Comparison of ENCODE assay signal across 1 cellular context in genomic region chr17:73187203-73187769, GRCh38.
A peak's percentile ranks its signal among the peaks of the same experiment; 100 is the strongest.
TF ChIP-seq lines count a peak whose summit lies in the region.

No MANE protein-coding gene starts in this region.

TF ChIP-seq in HepG2, 621 proteins besides CTCF, POLR2A, EP300 and RAD21 (continued from another document and continues in another):
- TF ChIP-seq, protein P1, sequence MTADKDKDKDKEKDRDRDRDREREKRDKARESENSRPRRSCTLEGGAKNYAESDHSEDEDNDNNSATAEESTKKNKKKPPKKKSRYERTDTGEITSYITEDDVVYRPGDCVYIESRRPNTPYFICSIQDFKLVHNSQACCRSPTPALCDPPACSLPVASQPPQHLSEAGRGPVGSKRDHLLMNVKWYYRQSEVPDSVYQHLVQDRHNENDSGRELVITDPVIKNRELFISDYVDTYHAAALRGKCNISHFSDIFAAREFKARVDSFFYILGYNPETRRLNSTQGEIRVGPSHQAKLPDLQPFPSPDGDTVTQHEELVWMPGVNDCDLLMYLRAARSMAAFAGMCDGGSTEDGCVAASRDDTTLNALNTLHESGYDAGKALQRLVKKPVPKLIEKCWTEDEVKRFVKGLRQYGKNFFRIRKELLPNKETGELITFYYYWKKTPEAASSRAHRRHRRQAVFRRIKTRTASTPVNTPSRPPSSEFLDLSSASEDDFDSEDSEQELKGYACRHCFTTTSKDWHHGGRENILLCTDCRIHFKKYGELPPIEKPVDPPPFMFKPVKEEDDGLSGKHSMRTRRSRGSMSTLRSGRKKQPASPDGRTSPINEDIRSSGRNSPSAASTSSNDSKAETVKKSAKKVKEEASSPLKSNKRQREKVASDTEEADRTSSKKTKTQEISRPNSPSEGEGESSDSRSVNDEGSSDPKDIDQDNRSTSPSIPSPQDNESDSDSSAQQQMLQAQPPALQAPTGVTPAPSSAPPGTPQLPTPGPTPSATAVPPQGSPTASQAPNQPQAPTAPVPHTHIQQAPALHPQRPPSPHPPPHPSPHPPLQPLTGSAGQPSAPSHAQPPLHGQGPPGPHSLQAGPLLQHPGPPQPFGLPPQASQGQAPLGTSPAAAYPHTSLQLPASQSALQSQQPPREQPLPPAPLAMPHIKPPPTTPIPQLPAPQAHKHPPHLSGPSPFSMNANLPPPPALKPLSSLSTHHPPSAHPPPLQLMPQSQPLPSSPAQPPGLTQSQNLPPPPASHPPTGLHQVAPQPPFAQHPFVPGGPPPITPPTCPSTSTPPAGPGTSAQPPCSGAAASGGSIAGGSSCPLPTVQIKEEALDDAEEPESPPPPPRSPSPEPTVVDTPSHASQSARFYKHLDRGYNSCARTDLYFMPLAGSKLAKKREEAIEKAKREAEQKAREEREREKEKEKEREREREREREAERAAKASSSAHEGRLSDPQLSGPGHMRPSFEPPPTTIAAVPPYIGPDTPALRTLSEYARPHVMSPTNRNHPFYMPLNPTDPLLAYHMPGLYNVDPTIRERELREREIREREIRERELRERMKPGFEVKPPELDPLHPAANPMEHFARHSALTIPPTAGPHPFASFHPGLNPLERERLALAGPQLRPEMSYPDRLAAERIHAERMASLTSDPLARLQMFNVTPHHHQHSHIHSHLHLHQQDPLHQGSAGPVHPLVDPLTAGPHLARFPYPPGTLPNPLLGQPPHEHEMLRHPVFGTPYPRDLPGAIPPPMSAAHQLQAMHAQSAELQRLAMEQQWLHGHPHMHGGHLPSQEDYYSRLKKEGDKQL (CRISPR knock-in tag; IDR thresholded peaks at IDR 0.05; ENCODE audit: low read depth) = peak; percentile 100
- TF ChIP-seq ATF4 (CRISPR knock-in tag; IDR thresholded peaks at IDR 0.05) (peak in 1 of 2 experiments; percentile 47; a peak in 1 of 4 replicates), CSRNP1 (CRISPR knock-in tag; IDR thresholded peaks at IDR 0.05) (peak; percentile 89), JUNB (CRISPR knock-in tag; IDR thresholded peaks at IDR 0.05; ENCODE audit: borderline replicate concordance) (peak; percentile 89; the same call in 1 of the 2 replicates), JUND (CRISPR knock-in tag; IDR thresholded peaks at IDR 0.05) (no peak; the same call in 1 of the 2 replicates), TBP (CRISPR knock-in tag; IDR thresholded peaks at IDR 0.05) (no peak), TAF15 (IDR thresholded peaks at IDR 0.05; ENCODE audit: low read depth, low read length, poor library complexity, severe bottlenecking) (no peak), PAX8 (CRISPR knock-in tag; IDR thresholded peaks at IDR 0.05; ENCODE audit: borderline replicate concordance) (no peak), U2AF2 (IDR thresholded peaks at IDR 0.05; ENCODE audit: low read depth, low read length) (no peak), ATRX (CRISPR knock-in tag; IDR thresholded peaks at IDR 0.05; ENCODE audit: borderline replicate concordance) (no peak), PAWR (CRISPR knock-in tag; IDR thresholded peaks at IDR 0.05; ENCODE audit: borderline replicate concordance) (no peak), MIER2 (CRISPR knock-in tag; IDR thresholded peaks at IDR 0.05) (peak; percentile 74), TP53 (CRISPR knock-in tag; conservative IDR thresholded peaks at IDR 0.05) (peak; percentile 69; the same call in 1 of the 2 replicates), PAF1 (CRISPR knock-in tag; IDR thresholded peaks at IDR 0.05) (no peak), CEBPB (IDR thresholded peaks at IDR 0.05; ENCODE audit: borderline replicate concordance, low read depth, low read length) (peak; percentile 21; the same call in 1 of the 2 replicates), ATF7-NPFF (CRISPR knock-in tag; IDR thresholded peaks at IDR 0.05; ENCODE audit: low read depth) (peak; percentile 39; the same call in 1 of the 2 replicates), MYC (CRISPR knock-in tag; IDR thresholded peaks at IDR 0.05; ENCODE audit: borderline replicate concordance) (peak; percentile 38; the same call in 1 of the 2 replicates), KLF12 (CRISPR knock-in tag; IDR thresholded peaks at IDR 0.05; ENCODE audit: borderline replicate concordance) (no peak; the same call in 1 of the 2 replicates), MED1 (CRISPR knock-in tag; IDR thresholded peaks at IDR 0.05) (peak; percentile 80), RORA (CRISPR knock-in tag; IDR thresholded peaks at IDR 0.05) (no peak), ATM (IDR thresholded peaks at IDR 0.05; ENCODE audit: borderline replicate concordance) (no peak), ZNF232 (CRISPR knock-in tag; IDR thresholded peaks at IDR 0.05; ENCODE audit: borderline replicate concordance) (peak; percentile 77; the same call in 1 of the 2 replicates), ZNF644 (CRISPR knock-in tag; IDR thresholded peaks at IDR 0.05; ENCODE audit: low read depth) (peak; percentile 91), ZBTB7A (CRISPR knock-in tag; IDR thresholded peaks at IDR 0.05) (no peak), HNRNPH1 (optimal IDR thresholded peaks at IDR 0.05; ENCODE audit: low read depth, low read length) (no peak), ZNF577 (CRISPR knock-in tag; IDR thresholded peaks at IDR 0.05; ENCODE audit: borderline replicate concordance, low read depth) (no peak), PHF8 (CRISPR knock-in tag; IDR thresholded peaks at IDR 0.05) (no peak), ZMAT3 (CRISPR knock-in tag; conservative IDR thresholded peaks at IDR 0.05) (no peak), SALL2 (CRISPR knock-in tag; IDR thresholded peaks at IDR 0.05) (peak; percentile 85; the same call in 1 of the 2 replicates), CENPBD1 (CRISPR knock-in tag; IDR thresholded peaks at IDR 0.05; ENCODE audit: borderline replicate concordance, low read depth) (no peak), ZMYM3 (CRISPR knock-in tag; IDR thresholded peaks at IDR 0.05) (peak; percentile 54; the same call in 1 of the 2 replicates), ZNF3 (CRISPR knock-in tag; IDR thresholded peaks at IDR 0.05) (no peak), ZNF709 (CRISPR knock-in tag; IDR thresholded peaks at IDR 0.05) (0 out of 2 replicates have a peak, but pooled peaks have one; percentile 41), ZNF615 (CRISPR knock-in tag; IDR thresholded peaks at IDR 0.05; ENCODE audit: borderline replicate concordance) (peak; percentile 40; the same call in 1 of the 2 replicates), RAD51 (IDR thresholded peaks at IDR 0.05; ENCODE audit: borderline replicate concordance) (no peak), NFKBIZ (CRISPR knock-in tag; IDR thresholded peaks at IDR 0.05) (peak; percentile 94), JDP2 (CRISPR knock-in tag; IDR thresholded peaks at IDR 0.05; ENCODE audit: borderline replicate concordance) (no peak; the same call in 1 of the 2 replicates), ZNF282 (IDR thresholded peaks at IDR 0.05; ENCODE audit: partially characterized antibody) (no peak), ZNF562 (CRISPR knock-in tag; IDR thresholded peaks at IDR 0.05; ENCODE audit: borderline replicate concordance) (0 out of 2 replicates have a peak, but pooled peaks have one; percentile 40), NAIF1 (CRISPR knock-in tag; IDR thresholded peaks at IDR 0.05; ENCODE audit: borderline replicate concordance) (peak; percentile 87; the same call in 1 of the 2 replicates), ZNF556 (CRISPR knock-in tag; IDR thresholded peaks at IDR 0.05; ENCODE audit: borderline replicate concordance) (no peak; the same call in 1 of the 2 replicates), ZNF766 (CRISPR knock-in tag; IDR thresholded peaks at IDR 0.05; ENCODE audit: borderline replicate concordance) (peak; percentile 62; the same call in 1 of the 2 replicates)
- TF ChIP-seq, protein P2, sequence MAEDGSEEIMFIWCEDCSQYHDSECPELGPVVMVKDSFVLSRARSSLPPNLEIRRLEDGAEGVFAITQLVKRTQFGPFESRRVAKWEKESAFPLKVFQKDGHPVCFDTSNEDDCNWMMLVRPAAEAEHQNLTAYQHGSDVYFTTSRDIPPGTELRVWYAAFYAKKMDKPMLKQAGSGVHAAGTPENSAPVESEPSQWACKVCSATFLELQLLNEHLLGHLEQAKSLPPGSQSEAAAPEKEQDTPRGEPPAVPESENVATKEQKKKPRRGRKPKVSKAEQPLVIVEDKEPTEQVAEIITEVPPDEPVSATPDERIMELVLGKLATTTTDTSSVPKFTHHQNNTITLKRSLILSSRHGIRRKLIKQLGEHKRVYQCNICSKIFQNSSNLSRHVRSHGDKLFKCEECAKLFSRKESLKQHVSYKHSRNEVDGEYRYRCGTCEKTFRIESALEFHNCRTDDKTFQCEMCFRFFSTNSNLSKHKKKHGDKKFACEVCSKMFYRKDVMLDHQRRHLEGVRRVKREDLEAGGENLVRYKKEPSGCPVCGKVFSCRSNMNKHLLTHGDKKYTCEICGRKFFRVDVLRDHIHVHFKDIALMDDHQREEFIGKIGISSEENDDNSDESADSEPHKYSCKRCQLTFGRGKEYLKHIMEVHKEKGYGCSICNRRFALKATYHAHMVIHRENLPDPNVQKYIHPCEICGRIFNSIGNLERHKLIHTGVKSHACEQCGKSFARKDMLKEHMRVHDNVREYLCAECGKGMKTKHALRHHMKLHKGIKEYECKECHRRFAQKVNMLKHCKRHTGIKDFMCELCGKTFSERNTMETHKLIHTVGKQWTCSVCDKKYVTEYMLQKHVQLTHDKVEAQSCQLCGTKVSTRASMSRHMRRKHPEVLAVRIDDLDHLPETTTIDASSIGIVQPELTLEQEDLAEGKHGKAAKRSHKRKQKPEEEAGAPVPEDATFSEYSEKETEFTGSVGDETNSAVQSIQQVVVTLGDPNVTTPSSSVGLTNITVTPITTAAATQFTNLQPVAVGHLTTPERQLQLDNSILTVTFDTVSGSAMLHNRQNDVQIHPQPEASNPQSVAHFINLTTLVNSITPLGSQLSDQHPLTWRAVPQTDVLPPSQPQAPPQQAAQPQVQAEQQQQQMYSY (CRISPR knock-in tag; IDR thresholded peaks at IDR 0.05) = no peak; the same call in 1 of the 2 replicates
- TF ChIP-seq, protein P3, sequence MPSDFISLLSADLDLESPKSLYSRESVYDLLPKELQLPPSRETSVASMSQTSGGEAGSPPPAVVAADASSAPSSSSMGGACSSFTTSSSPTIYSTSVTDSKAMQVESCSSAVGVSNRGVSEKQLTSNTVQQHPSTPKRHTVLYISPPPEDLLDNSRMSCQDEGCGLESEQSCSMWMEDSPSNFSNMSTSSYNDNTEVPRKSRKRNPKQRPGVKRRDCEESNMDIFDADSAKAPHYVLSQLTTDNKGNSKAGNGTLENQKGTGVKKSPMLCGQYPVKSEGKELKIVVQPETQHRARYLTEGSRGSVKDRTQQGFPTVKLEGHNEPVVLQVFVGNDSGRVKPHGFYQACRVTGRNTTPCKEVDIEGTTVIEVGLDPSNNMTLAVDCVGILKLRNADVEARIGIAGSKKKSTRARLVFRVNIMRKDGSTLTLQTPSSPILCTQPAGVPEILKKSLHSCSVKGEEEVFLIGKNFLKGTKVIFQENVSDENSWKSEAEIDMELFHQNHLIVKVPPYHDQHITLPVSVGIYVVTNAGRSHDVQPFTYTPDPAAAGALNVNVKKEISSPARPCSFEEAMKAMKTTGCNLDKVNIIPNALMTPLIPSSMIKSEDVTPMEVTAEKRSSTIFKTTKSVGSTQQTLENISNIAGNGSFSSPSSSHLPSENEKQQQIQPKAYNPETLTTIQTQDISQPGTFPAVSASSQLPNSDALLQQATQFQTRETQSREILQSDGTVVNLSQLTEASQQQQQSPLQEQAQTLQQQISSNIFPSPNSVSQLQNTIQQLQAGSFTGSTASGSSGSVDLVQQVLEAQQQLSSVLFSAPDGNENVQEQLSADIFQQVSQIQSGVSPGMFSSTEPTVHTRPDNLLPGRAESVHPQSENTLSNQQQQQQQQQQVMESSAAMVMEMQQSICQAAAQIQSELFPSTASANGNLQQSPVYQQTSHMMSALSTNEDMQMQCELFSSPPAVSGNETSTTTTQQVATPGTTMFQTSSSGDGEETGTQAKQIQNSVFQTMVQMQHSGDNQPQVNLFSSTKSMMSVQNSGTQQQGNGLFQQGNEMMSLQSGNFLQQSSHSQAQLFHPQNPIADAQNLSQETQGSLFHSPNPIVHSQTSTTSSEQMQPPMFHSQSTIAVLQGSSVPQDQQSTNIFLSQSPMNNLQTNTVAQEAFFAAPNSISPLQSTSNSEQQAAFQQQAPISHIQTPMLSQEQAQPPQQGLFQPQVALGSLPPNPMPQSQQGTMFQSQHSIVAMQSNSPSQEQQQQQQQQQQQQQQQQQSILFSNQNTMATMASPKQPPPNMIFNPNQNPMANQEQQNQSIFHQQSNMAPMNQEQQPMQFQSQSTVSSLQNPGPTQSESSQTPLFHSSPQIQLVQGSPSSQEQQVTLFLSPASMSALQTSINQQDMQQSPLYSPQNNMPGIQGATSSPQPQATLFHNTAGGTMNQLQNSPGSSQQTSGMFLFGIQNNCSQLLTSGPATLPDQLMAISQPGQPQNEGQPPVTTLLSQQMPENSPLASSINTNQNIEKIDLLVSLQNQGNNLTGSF (CRISPR knock-in tag; IDR thresholded peaks at IDR 0.05) = no peak
- TF ChIP-seq, protein P4, sequence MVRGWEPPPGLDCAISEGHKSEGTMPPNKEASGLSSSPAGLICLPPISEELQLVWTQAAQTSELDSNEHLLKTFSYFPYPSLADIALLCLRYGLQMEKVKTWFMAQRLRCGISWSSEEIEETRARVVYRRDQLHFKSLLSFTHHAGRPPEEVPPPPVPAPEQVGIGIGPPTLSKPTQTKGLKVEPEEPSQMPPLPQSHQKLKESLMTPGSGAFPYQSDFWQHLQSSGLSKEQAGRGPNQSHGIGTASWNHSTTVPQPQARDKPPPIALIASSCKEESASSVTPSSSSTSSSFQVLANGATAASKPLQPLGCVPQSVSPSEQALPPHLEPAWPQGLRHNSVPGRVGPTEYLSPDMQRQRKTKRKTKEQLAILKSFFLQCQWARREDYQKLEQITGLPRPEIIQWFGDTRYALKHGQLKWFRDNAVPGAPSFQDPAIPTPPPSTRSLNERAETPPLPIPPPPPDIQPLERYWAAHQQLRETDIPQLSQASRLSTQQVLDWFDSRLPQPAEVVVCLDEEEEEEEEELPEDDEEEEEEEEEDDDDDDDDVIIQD (CRISPR knock-in tag; IDR thresholded peaks at IDR 0.05; ENCODE audit: low read depth) = no peak; the same call in 1 of the 2 replicates
